Comparison of ENCODE assay signal across 10 cellular contexts in the genomic region with DNA sequence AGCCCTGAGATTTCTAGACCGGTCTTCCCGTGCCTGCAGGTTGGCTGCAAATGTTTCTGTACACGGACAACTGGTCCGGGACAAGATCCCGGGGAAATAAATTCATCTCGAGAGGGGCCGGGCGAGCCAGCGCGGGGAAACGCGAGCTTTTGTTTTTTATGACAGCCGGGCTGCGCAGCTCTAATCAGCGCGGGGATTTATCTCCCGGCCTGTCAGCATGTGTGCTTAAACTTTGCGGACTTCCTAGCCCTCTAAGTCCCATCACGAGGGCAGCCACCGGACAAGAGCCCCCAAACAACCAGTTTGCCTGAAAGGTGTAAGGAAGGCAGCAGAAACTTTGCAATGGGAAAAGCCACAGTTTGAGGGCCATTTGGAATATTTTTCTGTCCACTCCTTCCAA. TPM values are rescaled to one million over a fixed set of nuclear protein-coding genes. Genes with fewer than 3 reads are reported as not detected.
DNase-seq lines count a peak whose midpoint lies in the region; ATAC-seq and TF ChIP-seq lines count a peak whose summit lies in the region.
"Had no signal": no experiment of that assay in that cellular context is flagged by ENCODE, and none has a peak within 500 bp of the region (broad histone marks: within the 10 kb centered on the region; RNA-seq: fewer than 3 reads in every experiment).

No MANE protein-coding gene starts in this region.

- peaks cover 19% of the 10 kb centered on the region for H3K4me1 Mint-ChIP-seq in CD4-positive, alpha-beta T cell (ENCODE audit: low read depth)

- H3K9me3 Mint-ChIP-seq in CD4-positive, alpha-beta T cell, result no peaks in the 10 kb centered on the region
- H3K9me3 Mint-ChIP-seq: natural killer cell treated with Interleukin-12 subunit alpha and Interleukin-12 subunit beta and Interleukin-15 and Interleukin-18, amount 100 ng/mL, for 72 hours had no signal

- DNase-seq in HEK293T (ENCODE audit: extremely low spot score), result no peak
- peak; percentile 60 for DNase-seq in ecto neural progenitor cell (ENCODE audit: low spot score)
- peak; percentile 53 to 67 for DNase-seq in lung microvascular endothelial cell (ENCODE audit: low read depth in 2 of 2)
- DNase-seq in CD4-positive, alpha-beta T cell, result no peak
- DNase-seq in RKO (ENCODE audit: low spot score), result no peak
- DNase-seq in SHP77 (lab: John Stamatoyannopoulos, UW), result no peak
- DNase-seq: effector CD8-positive, alpha-beta T cell had no signal

- peaks cover 25 to 26% of the 10 kb centered on the region in 2 donors for H3K36me3 ChIP-seq in stomach smooth muscle (ENCODE audit: control insufficient read depth in 2 of 2, insufficient read depth in 2 of 2, low read length in 2 of 2)

- H3K27ac Mint-ChIP-seq in CD4-positive, alpha-beta T cell, result no peak overlapping the region
- H3K27ac Mint-ChIP-seq: natural killer cell treated with Interleukin-12 subunit alpha and Interleukin-12 subunit beta and Interleukin-15 and Interleukin-18, amount 100 ng/mL, for 72 hours had no signal

- peak overlapping the region; percentile 97 for H3K27ac ChIP-seq in stomach smooth muscle (ENCODE audit: low read length)
- no peak overlapping the region for H3K27ac ChIP-seq in CD4-positive, alpha-beta T cell (ENCODE audit: low read depth, low read length)

- H3K9ac ChIP-seq in stomach smooth muscle (ENCODE audit: low read length in 2 of 2), result peak overlapping the region; percentile 81 to 93

- no peaks in the 10 kb centered on the region for H3K27me3 ChIP-seq in stomach smooth muscle (ENCODE audit: control insufficient read depth in 1 of 2, insufficient read depth in 2 of 2, low read length in 2 of 2)
- peaks cover 91% of the 10 kb centered on the region for H3K27me3 ChIP-seq in CD4-positive, alpha-beta T cell (ENCODE audit: control insufficient read depth, insufficient read depth, low read length)

- POLR2A ChIA-PET in HEK293T (lab: Yijun Ruan, JAX), result no interaction called here
- POLR2A ChIA-PET in CD4-positive, alpha-beta T cell (lab: Charles Lee), result no interaction called here

- peak overlapping the region; percentile 61 to 95 for H3K4me3 ChIP-seq in stomach smooth muscle (ENCODE audit: low read length in 2 of 2)

- CTCF ChIA-PET in HEK293T (lab: Yijun Ruan, JAX), result interaction anchor here (0.7 kb wide), 1 partner anchor 1862 kb away, joined by 3 read pairs; no protein-coding TSS in a partner anchor
- CTCF ChIA-PET in CD4-positive, alpha-beta T cell (lab: Charles Lee), result no interaction called here

- peaks cover 8% of the 10 kb centered on the region for H3K4me1 ChIP-seq in stomach smooth muscle (ENCODE audit: control insufficient read depth, insufficient read depth, low read length)

- intact Hi-C loops in CD4-positive, alpha-beta T cell (cut with DNase I, micrococcal nuclease), result no loop called here

- TF ChIP-seq CTCF in CD4-positive, alpha-beta T cell (IDR thresholded peaks at IDR 0.05), result no peak

- peaks cover 78% of the 10 kb centered on the region for H3K27me3 Mint-ChIP-seq in CD4-positive, alpha-beta T cell

- no peaks in the 10 kb centered on the region for H3K9me3 ChIP-seq in stomach smooth muscle (ENCODE audit: control insufficient read depth in 2 of 2, low read length in 2 of 2)
- no peaks in the 10 kb centered on the region for H3K9me3 ChIP-seq in CD4-positive, alpha-beta T cell (ENCODE audit: control insufficient read depth, low read length)

- ATAC-seq in CD4-positive, alpha-beta T cell (ENCODE audit: poor library complexity), result no peak
- no peak for ATAC-seq in HG03196 (IDR thresholded peaks at IDR 0.05; ENCODE audit: unreplicated experiment)
- ATAC-seq: natural killer cell treated with Interleukin-12 subunit alpha and Interleukin-12 subunit beta and Interleukin-15 and Interleukin-18, amount 100 ng/mL, for 72 hours had no signal

- H3K4me3 Mint-ChIP-seq in CD4-positive, alpha-beta T cell, result no peak overlapping the region

- no peaks in the 10 kb centered on the region for H3K36me3 Mint-ChIP-seq in CD4-positive, alpha-beta T cell (ENCODE audit: low read depth)
- H3K36me3 Mint-ChIP-seq: natural killer cell treated with Interleukin-12 subunit alpha and Interleukin-12 subunit beta and Interleukin-15 and Interleukin-18, amount 100 ng/mL, for 72 hours had no signal

TF ChIP-seq in HEK293T, 16 proteins besides CTCF, POLR2A, EP300 and RAD21:
- TF ChIP-seq L3MBTL2 (conservative IDR thresholded peaks at IDR 0.05) (peak; percentile 62), ELF4 (IDR thresholded peaks at IDR 0.05) (no peak)
- TF ChIP-seq, protein P1, sequence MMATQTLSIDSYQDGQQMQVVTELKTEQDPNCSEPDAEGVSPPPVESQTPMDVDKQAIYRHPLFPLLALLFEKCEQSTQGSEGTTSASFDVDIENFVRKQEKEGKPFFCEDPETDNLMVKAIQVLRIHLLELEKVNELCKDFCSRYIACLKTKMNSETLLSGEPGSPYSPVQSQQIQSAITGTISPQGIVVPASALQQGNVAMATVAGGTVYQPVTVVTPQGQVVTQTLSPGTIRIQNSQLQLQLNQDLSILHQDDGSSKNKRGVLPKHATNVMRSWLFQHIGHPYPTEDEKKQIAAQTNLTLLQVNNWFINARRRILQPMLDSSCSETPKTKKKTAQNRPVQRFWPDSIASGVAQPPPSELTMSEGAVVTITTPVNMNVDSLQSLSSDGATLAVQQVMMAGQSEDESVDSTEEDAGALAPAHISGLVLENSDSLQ (IDR thresholded peaks at IDR 0.05), result peak; percentile 57

RNA-seq across cellular contexts. Expression of a gene that starts 5.8 kb away (rescaled TPM):
- 8.1 and 8.9 TPM in 2 replicates for total RNA-seq in lung microvascular endothelial cell
- total RNA-seq in CD4-positive, alpha-beta T cell, result not detected

Comparison
In these comparisons a context has a peak if more than half of its experiments do, and no peak if none do; other contexts are left out.
1. DNase-seq: peak in ecto neural progenitor cell (single experiment) and lung microvascular endothelial cell (2 of 2); none in HEK293T (single experiment), CD4-positive, alpha-beta T cell (0 of 10), RKO (single experiment) and SHP77 (0 of 2).